Comparison of ENCODE assay signal across 8 cellular contexts in the genomic region with DNA sequence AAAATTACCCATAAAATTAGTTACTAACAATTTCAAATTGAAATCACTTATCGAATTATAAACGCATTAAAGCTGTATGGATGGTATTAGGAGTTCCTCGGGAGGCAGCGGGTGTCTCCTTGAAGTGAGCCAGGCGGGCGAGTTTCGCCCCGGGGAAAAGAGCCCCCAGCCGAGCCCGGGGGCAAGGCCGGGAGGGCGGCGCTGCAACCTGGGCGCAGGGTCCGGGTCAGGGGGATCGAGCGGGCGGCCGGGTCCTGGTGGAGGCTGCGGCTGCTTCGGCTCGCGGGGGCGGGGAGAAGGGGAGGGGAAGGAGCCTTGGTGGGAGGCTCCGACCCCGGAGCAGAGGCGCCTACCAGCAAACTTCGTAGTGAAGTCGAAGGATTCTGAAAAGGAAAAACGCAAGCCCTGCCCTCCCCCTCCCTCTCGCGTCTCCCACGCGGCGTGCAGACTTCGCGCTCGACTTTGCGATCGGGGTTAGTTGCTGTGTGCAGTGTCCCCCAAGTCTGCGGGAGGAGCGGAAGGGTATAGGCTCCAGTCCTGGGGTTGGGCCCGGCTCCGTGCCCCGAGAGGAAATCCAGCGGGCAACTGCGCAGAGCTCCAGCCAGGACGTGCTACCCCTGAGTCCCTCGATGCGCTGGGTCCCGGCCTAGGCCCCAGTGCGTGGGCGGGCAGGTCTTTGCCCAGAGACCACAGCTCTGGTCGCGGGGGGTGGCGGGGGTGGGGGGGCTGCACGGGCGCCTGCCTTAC.
DNase-seq lines count a peak whose midpoint lies in the region; ATAC-seq and TF ChIP-seq lines count a peak whose summit lies in the region.

No MANE protein-coding gene starts in this region.

- H3K36me3 ChIP-seq in breast epithelium (no peaks in the 10 kb centered on the region), tibial artery (peaks cover 4 to 13% (median 7%) of the 10 kb centered on the region in 3 donors)

- no peak for ATAC-seq in HG02763 (IDR thresholded peaks at IDR 0.05; ENCODE audit: unreplicated experiment)

- TF ChIP-seq CTCF in breast epithelium (IDR thresholded peaks at IDR 0.05): peak in 1 of 3 donors; percentile 4
- no peak for TF ChIP-seq CTCF in lower leg skin (IDR thresholded peaks at IDR 0.05)
- TF ChIP-seq CTCF in tibial artery (IDR thresholded peaks at IDR 0.05): no peak

- 0 to 1% methylated on average over 49 to 52 of the region's 58 CpGs for WGBS in lower leg skin, 2 donors

- H3K4me1 ChIP-seq in breast epithelium (peaks cover 0 to 10% of the 10 kb centered on the region in 2 donors), tibial artery (peaks cover 0 to 32% (median 26%) of the 10 kb centered on the region in 4 donors)

- H3K9me3 ChIP-seq in breast epithelium (no peaks in the 10 kb centered on the region), tibial artery (no peaks in the 10 kb centered on the region)

- DNase-seq in NCI-H345 (lab: John Stamatoyannopoulos, UW) (peak; percentile 31), NCI-H345 treated with DMSO at 0.1 percent for 48 hours (lab: John Stamatoyannopoulos, UW; ENCODE audit: unreplicated experiment) (no peak), breast epithelium (ENCODE audit: low spot score in 2 of 2) (no peak), lower leg skin (ENCODE audit: low spot score in 2 of 2) (peak in 1 of 2 donors; percentile 86), tibial artery (no peak), AML-193 (lab: John Stamatoyannopoulos, UW) (no peak), T1000 (lab: John Stamatoyannopoulos, UW) (no peak)

- H3K27me3 ChIP-seq in breast epithelium (peaks cover 0 to 53% of the 10 kb centered on the region in 2 donors), tibial artery (peaks cover 5 to 52% of the 10 kb centered on the region in 2 donors)

- intact Hi-C loops in breast epithelium (cut with DNase I; ENCODE audit: low total_unique reads) (loop anchor here (10.0 kb wide), 1 partner anchor 141 kb away; a partner anchor contains a TSS), lower leg skin (cut with DNase I; ENCODE audit: low total_unique reads) (loop anchor here (5.0 kb wide), 1 partner anchor 138 kb away; a partner anchor contains a TSS), tibial artery (cut with DNase I; ENCODE audit: low total_unique reads) (loop anchor here (2.0 to 10.0 kb wide), 2 partner anchors 145 to 1269 kb away; no protein-coding TSS in a partner anchor)

- TF ChIP-seq POLR2A in breast epithelium (IDR thresholded peaks at IDR 0.05) (no peak), lower leg skin (IDR thresholded peaks at IDR 0.05) (no peak)

- H3K27ac ChIP-seq in breast epithelium (peak overlapping the region; percentile 59 to 69), tibial artery (peak overlapping the region; percentile 50 to 55)

- H3K4me3 ChIP-seq in breast epithelium (peak overlapping the region; percentile 55 to 72 (median 59)), lower leg skin (ENCODE audit: low read depth, poor library complexity, severe bottlenecking) (peak overlapping the region; percentile 41), tibial artery (peak overlapping the region; percentile 55 to 75)
